In genomic region chr12:56160160-56160763, GRCh38 we compare ENCODE assay signal across 8 cellular contexts. TPM values are rescaled to one million over a fixed set of nuclear protein-coding genes. Genes with fewer than 3 reads are reported as not detected.
DNase-seq lines count a peak whose midpoint lies in the region; ATAC-seq and TF ChIP-seq lines count a peak whose summit lies in the region.

No MANE protein-coding gene starts in this region.

- TF ChIP-seq CTCF in HFF-Myc (IDR thresholded peaks at IDR 0.05; ENCODE audit: low read depth, low read length, missing control alignments) (no peak), neural crest cell (conservative IDR thresholded peaks at IDR 0.05) (no peak), type B pancreatic cell (conservative IDR thresholded peaks at IDR 0.05) (no peak)

- peaks cover 18% of the 10 kb centered on the region for H3K27me3 Mint-ChIP-seq in neural crest cell (ENCODE audit: low read depth)
- peaks cover 3% of the 10 kb centered on the region for H3K27me3 Mint-ChIP-seq in type B pancreatic cell

- no peaks in the 10 kb centered on the region for H3K9me3 Mint-ChIP-seq in neural crest cell
- H3K9me3 Mint-ChIP-seq in type B pancreatic cell: no peaks in the 10 kb centered on the region

- H3K36me3 Mint-ChIP-seq in neural crest cell (ENCODE audit: low read depth) (peaks cover 34% of the 10 kb centered on the region), type B pancreatic cell (peaks cover 51% of the 10 kb centered on the region)

- peaks cover 60% of the 10 kb centered on the region for H3K4me1 Mint-ChIP-seq in neural crest cell
- peaks cover 46% of the 10 kb centered on the region for H3K4me1 Mint-ChIP-seq in type B pancreatic cell (ENCODE audit: unreplicated experiment)

- ATAC-seq in GM21360 (IDR thresholded peaks at IDR 0.05; ENCODE audit: unreplicated experiment) (no peak), GM21526 (IDR thresholded peaks at IDR 0.05; ENCODE audit: low FRiP score, unreplicated experiment) (no peak)

- H3K27ac Mint-ChIP-seq in neural crest cell (ENCODE audit: unreplicated experiment) (peak overlapping the region; percentile 51), type B pancreatic cell (peak overlapping the region; percentile 100)

- H3K4me3 Mint-ChIP-seq in neural crest cell (peak overlapping the region; percentile 95), type B pancreatic cell (peak overlapping the region; percentile 100)

- DNase-seq in HFF-Myc (ENCODE audit: extremely low read depth, low read depth) (no peak), neural crest cell (ENCODE audit: low read depth, low spot score) (no peak), type B pancreatic cell (ENCODE audit: extremely low spot score, unreplicated experiment) (no peak), NCI-H187 treated with DMSO at 0.1 percent for 48 hours (lab: John Stamatoyannopoulos, UW) (no peak)
- DNase-seq in activated CD4-positive, alpha-beta T cell treated with anti-CD3 and anti-CD28 coated beads for 48 hours: peak; percentile 73
- DNase-seq in effector CD4-positive, alpha-beta T cell: peak; percentile 59

- H3K4me3 ChIP-seq in HFF-Myc (replicated peaks; ENCODE audit: low read depth, low read length): peak overlapping the region; percentile 96

RNA-seq across cellular contexts. Expression of gene MYL6, which starts 2.1 kb away (rescaled TPM):
- 924 TPM in 2 replicates for total RNA-seq in neural crest cell
- total RNA-seq in type B pancreatic cell (ENCODE audit: low replicate concordance): 1,223 and 1,943 TPM in 2 replicates

RNA-seq across cellular contexts. Expression of gene MYL6B, which starts 7.9 kb away (rescaled TPM):
- total RNA-seq in neural crest cell (178 and 189 TPM in 2 replicates), type B pancreatic cell (ENCODE audit: low replicate concordance) (66.2 and 161 TPM in 2 replicates)

RNA-seq across cellular contexts. Expression of gene SMARCC2, which starts 29.0 kb away (rescaled TPM):
- 164 and 172 TPM in 2 replicates for total RNA-seq in neural crest cell
- total RNA-seq in type B pancreatic cell (ENCODE audit: low replicate concordance): 92.8 and 147 TPM in 2 replicates

RNA-seq across cellular contexts. Expression of gene ESYT1, which starts 32.2 kb away (rescaled TPM):
- total RNA-seq in neural crest cell: 118 and 121 TPM in 2 replicates
- total RNA-seq in type B pancreatic cell (ENCODE audit: low replicate concordance): 81.4 and 96.3 TPM in 2 replicates

RNA-seq across cellular contexts. Expression of gene ZC3H10, which starts 42.2 kb away (rescaled TPM):
- total RNA-seq in neural crest cell: 19.1 and 19.3 TPM in 2 replicates
- total RNA-seq in type B pancreatic cell (ENCODE audit: low replicate concordance): 11.6 and 12.1 TPM in 2 replicates

Comparison
In these comparisons a context has a peak if more than half of its experiments do, and no peak if none do; other contexts are left out.
1. DNase-seq: peak in activated CD4-positive, alpha-beta T cell treated with anti-CD3 and anti-CD28 coated beads for 48 hours (single experiment) and effector CD4-positive, alpha-beta T cell (single experiment); none in HFF-Myc (single experiment), neural crest cell (single experiment), type B pancreatic cell (single experiment) and NCI-H187 treated with DMSO at 0.1 percent for 48 hours (single experiment).